Comparison of ENCODE assay signal across 15 cellular contexts in the genomic region with DNA sequence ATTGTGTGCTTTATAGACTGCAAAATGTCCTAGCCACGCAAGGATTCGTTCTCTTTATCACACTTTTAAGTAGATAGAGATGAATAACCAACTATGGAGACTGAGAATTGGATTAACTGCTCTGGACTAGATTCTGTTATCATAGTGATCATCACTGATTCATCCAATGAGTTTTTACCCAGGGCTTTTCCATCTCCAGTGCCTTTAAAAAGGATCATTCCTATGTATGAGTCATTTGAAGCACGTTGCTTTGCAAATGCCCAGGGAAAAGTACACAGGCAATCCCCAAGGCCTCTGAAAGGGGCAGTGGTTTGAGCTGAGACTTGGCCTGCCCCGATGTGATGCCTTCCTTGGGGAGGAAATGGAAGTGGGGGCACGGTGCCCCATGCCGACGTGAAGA.
A peak's percentile ranks its signal among the peaks of the same experiment; 100 is the strongest.
DNase-seq lines count a peak whose midpoint lies in the region; ATAC-seq lines count a peak whose summit lies in the region.
"Had no signal": no experiment of that assay in that cellular context is flagged by ENCODE, and none has a peak within 500 bp of the region (broad histone marks: within the 10 kb centered on the region; RNA-seq: fewer than 3 reads in every experiment).

No MANE protein-coding gene starts in this region.

- peaks cover 6% of the 10 kb centered on the region for H3K4me1 ChIP-seq in ACC112 (ENCODE audit: control insufficient read depth, insufficient read depth, low read length, unreplicated experiment)
- H3K4me1 ChIP-seq: lower lobe of right lung had no signal

- H3K36me3 ChIP-seq in ACC112 (ENCODE audit: insufficient read depth, low read length): no peaks in the 10 kb centered on the region
- H3K36me3 ChIP-seq: lower lobe of right lung had no signal

- H3K27me3 ChIP-seq in ACC112 (ENCODE audit: insufficient read depth, low read length): peaks cover 13% of the 10 kb centered on the region; the same call in 1 of the 2 replicates

- no peak overlapping the region for H3K4me3 ChIP-seq in ACC112 (ENCODE audit: low read depth, low read length)
- H3K4me3 ChIP-seq: lower lobe of right lung had no signal

- peak overlapping the region; percentile 16; the same call in 1 of the 2 replicates for H3K27ac ChIP-seq in ACC112 (ENCODE audit: low read depth, low read length)
- H3K27ac ChIP-seq: lower lobe of right lung, VCaP had no signal

- no peak overlapping the region for H2AFZ ChIP-seq in ACC112 (ENCODE audit: low read length, unreplicated experiment)

- peak; percentile 17 for DNase-seq in HS-27A (ENCODE audit: low read depth)
- DNase-seq in amniotic epithelial cell (ENCODE audit: low read depth): peak; percentile 45
- DNase-seq in hepatic stellate cell (ENCODE audit: low spot score): peak; percentile 78
- DNase-seq in NCI-H446 (lab: John Stamatoyannopoulos, UW): no peak
- DNase-seq in activated effector memory CD4-positive, alpha-beta T cell treated with anti-CD3 and anti-CD28 coated beads, Interleukin-2, amount 50 U/mL, for 16 hours: no peak
- no peak for DNase-seq in NCI-H345 (lab: John Stamatoyannopoulos, UW)
- DNase-seq: activated CD8-positive, alpha-beta memory T cell treated with anti-CD3 and anti-CD28 coated beads, Interleukin-2, amount 50 U/mL, for 4 hours; lower lobe of right lung; NCI-H1105 treated with DMSO at 0.1 percent for 48 hours; NCI-H526; nucleus accumbens; SIG-M5 had no signal

- H3K79me2 ChIP-seq in ACC112 (ENCODE audit: control insufficient read depth, insufficient read depth, low read length, unreplicated experiment): no peaks in the 10 kb centered on the region

- ATAC-seq in GM18511 (IDR thresholded peaks at IDR 0.05; ENCODE audit: unreplicated experiment): no peak
- ATAC-seq: lower lobe of right lung had no signal

Comparison
In these comparisons a context has a peak if more than half of its experiments do, and no peak if none do; other contexts are left out.
1. DNase-seq: peak in HS-27A (single experiment), amniotic epithelial cell (single experiment) and hepatic stellate cell (single experiment); none in NCI-H446 (0 of 2), activated effector memory CD4-positive, alpha-beta T cell treated with anti-CD3 and anti-CD28 coated beads, Interleukin-2, amount 50 U/mL, for 16 hours (single experiment) and NCI-H345 (single experiment).